In genomic region chr20:63183422-63184146, GRCh38 we compare ENCODE assay signal across 7 cellular contexts. TPM values are rescaled to one million over a fixed set of nuclear protein-coding genes. Genes with fewer than 3 reads are reported as not detected.
DNase-seq lines count a peak whose midpoint lies in the region; ATAC-seq and TF ChIP-seq lines count a peak whose summit lies in the region.

No MANE protein-coding gene starts in this region.

- no peaks in the 10 kb centered on the region for H3K36me3 ChIP-seq in naive thymus-derived CD4-positive, alpha-beta T cell (ENCODE audit: control insufficient read depth in 2 of 3, insufficient read depth in 3 of 3, low read length in 3 of 3)
- H3K36me3 ChIP-seq in upper lobe of left lung = no peaks in the 10 kb centered on the region

- no peak overlapping the region for H3K27ac Mint-ChIP-seq in naive thymus-derived CD4-positive, alpha-beta T cell

- POLR2A ChIA-PET in naive thymus-derived CD4-positive, alpha-beta T cell (lab: Charles Lee) = no interaction called here

- peaks cover 0 to 9% (median 0%) of the 10 kb centered on the region in 11 donors for H3K9me3 Mint-ChIP-seq in naive thymus-derived CD4-positive, alpha-beta T cell

- CTCF ChIA-PET in naive thymus-derived CD4-positive, alpha-beta T cell (lab: Charles Lee) = no interaction called here

- H3K4me3 Mint-ChIP-seq in naive thymus-derived CD4-positive, alpha-beta T cell = no peak overlapping the region

- no peak for TF ChIP-seq POLR2A in upper lobe of left lung (IDR thresholded peaks at IDR 0.05)

- H3K4me3 ChIP-seq in LNCaP clone FGC (ENCODE audit: low read depth, low read length) = no peak overlapping the region
- no peak overlapping the region for H3K4me3 ChIP-seq in naive thymus-derived CD4-positive, alpha-beta T cell (ENCODE audit: low read length)
- H3K4me3 ChIP-seq in upper lobe of left lung = no peak overlapping the region

- peaks cover 0 to 6% of the 10 kb centered on the region in 2 donors for H3K4me1 ChIP-seq in naive thymus-derived CD4-positive, alpha-beta T cell (ENCODE audit: control insufficient read depth in 2 of 2, insufficient read depth in 2 of 2, low read length in 2 of 2)
- H3K4me1 ChIP-seq in upper lobe of left lung = peaks cover 10 to 13% (median 11%) of the 10 kb centered on the region in 4 donors

- peaks cover 0 to 7% of the 10 kb centered on the region in 2 donors for H3K27me3 ChIP-seq in naive thymus-derived CD4-positive, alpha-beta T cell (ENCODE audit: control insufficient read depth in 2 of 2, insufficient read depth in 2 of 2, low read length in 2 of 2)
- H3K27me3 ChIP-seq in upper lobe of left lung = peaks cover 0 to 26% (median 14%) of the 10 kb centered on the region in 4 donors

- H3K36me3 Mint-ChIP-seq in naive thymus-derived CD4-positive, alpha-beta T cell = no peaks in the 10 kb centered on the region

- no peak overlapping the region for H3K27ac ChIP-seq in naive thymus-derived CD4-positive, alpha-beta T cell (ENCODE audit: low read depth, low read length)
- H3K27ac ChIP-seq in upper lobe of left lung = no peak overlapping the region

- intact Hi-C loops in naive thymus-derived CD4-positive, alpha-beta T cell (cut with micrococcal nuclease) = loop anchor here in 1 of 2 donors (2.0 kb wide), 1 partner anchor 199 kb away; no protein-coding TSS in a partner anchor

- TF ChIP-seq EP300 in upper lobe of left lung (IDR thresholded peaks at IDR 0.05) = no peak

- in situ Hi-C loops in G401 (cut with HindIII; ENCODE audit: low sequenced_read_pairs) = no loop called here

- H3K27me3 Mint-ChIP-seq in naive thymus-derived CD4-positive, alpha-beta T cell = peaks cover 4 to 23% (median 18%) of the 10 kb centered on the region in 5 donors

- H3K9me3 ChIP-seq in naive thymus-derived CD4-positive, alpha-beta T cell (ENCODE audit: control insufficient read depth in 2 of 3, low read length in 3 of 3) = no peaks in the 10 kb centered on the region
- H3K9me3 ChIP-seq in upper lobe of left lung = no peaks in the 10 kb centered on the region

- WGBS in upper lobe of left lung, 2 donors = 48 to 56% methylated on average over 10 to 13 of the region's 13 CpGs

- DNase-seq in G401 (ENCODE audit: low spot score) = peak; percentile 55
- DNase-seq in LNCaP clone FGC (ENCODE audit: low read depth) = no peak
- DNase-seq in activated CD4-positive, alpha-beta T cell treated with anti-CD3 and anti-CD28 coated beads for 4 hours = peak; percentile 41 to 43
- DNase-seq in effector CD4-positive, alpha-beta T cell = peak; percentile 35
- DNase-seq in naive thymus-derived CD4-positive, alpha-beta T cell = peak in 7 of 9 donors; percentile 12 to 56 (median 38)
- DNase-seq in upper lobe of left lung = peak; percentile 26 to 32

- H3K4me1 Mint-ChIP-seq in naive thymus-derived CD4-positive, alpha-beta T cell = peaks cover 0 to 5% (median 4%) of the 10 kb centered on the region in 7 donors

- TF ChIP-seq CTCF in LNCaP clone FGC (IDR thresholded peaks at IDR 0.05; ENCODE audit: control insufficient read depth, extremely low read depth, insufficient read depth) (peak; percentile 91), upper lobe of left lung (IDR thresholded peaks at IDR 0.05) (peak; percentile 50 to 74 (median 66))

- peak; percentile 53 for ATAC-seq in naive thymus-derived CD4-positive, alpha-beta T cell
- ATAC-seq in upper lobe of left lung (ENCODE audit: low FRiP score in 2 of 2) (peak in 1 of 2 donors; percentile 43), HG02623 (IDR thresholded peaks at IDR 0.05; ENCODE audit: unreplicated experiment) (no peak)

RNA-seq across cellular contexts. Expression of gene YTHDF1, which starts 32.3 kb away (rescaled TPM):
- total RNA-seq in G401 (2014; rRNA removed; shearing (Covaris generic)) = 22.7 and 27.1 TPM in 2 replicates
- 10 to 100 TPM; 35.9 to 52.1 (median 42.0) TPM for total RNA-seq in naive thymus-derived CD4-positive, alpha-beta T cell
- polyA plus RNA-seq in naive thymus-derived CD4-positive, alpha-beta T cell = 10 to 100 TPM; 27.5 to 46.9 TPM
- total RNA-seq in upper lobe of left lung = 10 to 100 TPM; 29.3 to 42.1 (median 31.6) TPM

RNA-seq across cellular contexts. Expression of gene BIRC7, which starts 52.1 kb away (rescaled TPM):
- 68.2 and 78.4 TPM in 2 replicates for total RNA-seq in G401 (2014; rRNA removed; shearing (Covaris generic))
- total RNA-seq in naive thymus-derived CD4-positive, alpha-beta T cell = not detected
- polyA plus RNA-seq in naive thymus-derived CD4-positive, alpha-beta T cell = not detected
- total RNA-seq in upper lobe of left lung = 10 to 100 TPM in 1 of 6 donors, 1 to 10 TPM in 3, not detected in 2; 1.3 to 15.0 (median 2.8) TPM
